In the genomic region with DNA sequence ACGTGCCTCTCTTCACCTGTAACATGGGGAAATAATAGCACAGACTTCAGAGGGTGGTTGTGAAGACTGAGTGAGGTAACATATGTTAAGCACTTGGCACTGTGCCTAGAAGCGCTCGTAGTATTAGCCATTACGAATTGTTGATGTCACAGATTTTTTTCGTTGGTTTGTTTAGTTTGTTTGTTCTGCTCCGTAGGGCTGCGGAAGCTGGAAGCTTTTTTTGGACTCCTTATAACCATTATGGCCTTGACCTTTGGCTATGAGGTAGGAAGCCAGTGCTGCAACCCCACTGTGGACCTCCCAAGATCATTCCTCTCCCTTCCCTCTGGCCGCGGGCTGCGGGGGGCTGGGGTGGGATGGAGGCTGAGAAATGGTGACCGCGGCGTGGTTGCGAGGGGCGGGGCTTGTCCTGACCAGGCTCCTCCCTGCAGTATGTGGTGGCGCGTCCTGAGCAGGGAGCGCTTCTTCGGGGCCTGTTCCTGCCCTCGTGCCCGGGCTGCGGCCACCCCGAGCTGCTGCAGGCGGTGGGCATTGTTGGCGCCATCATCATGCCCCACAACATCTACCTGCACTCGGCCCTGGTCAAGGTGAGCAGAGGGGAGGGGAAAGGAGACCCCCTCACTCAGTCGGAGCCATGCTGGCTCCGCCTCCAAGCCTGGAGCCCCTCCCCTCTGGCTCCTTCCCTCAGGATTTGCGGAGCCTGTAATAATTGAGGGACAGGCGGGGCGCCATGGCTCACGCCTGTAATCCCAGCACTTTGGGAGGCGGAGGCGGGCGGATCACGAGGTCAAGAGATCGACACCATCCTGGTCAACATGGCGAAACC, we compare ENCODE assay signal across 1 cellular context.
TF ChIP-seq lines count a peak whose summit lies in the region.

No MANE protein-coding gene starts in this region.

TF ChIP-seq in HepG2, 621 proteins besides CTCF, POLR2A, EP300 and RAD21 (continued from another document and continues in another):
- TF ChIP-seq HOXA5 (CRISPR knock-in tag; IDR thresholded peaks at IDR 0.05): no peak
- TF ChIP-seq RNF2 (conservative IDR thresholded peaks at IDR 0.05; ENCODE audit: low read depth): no peak
- TF ChIP-seq TCF7 (IDR thresholded peaks at IDR 0.05; ENCODE audit: low read depth): no peak
- TF ChIP-seq, protein P1, sequence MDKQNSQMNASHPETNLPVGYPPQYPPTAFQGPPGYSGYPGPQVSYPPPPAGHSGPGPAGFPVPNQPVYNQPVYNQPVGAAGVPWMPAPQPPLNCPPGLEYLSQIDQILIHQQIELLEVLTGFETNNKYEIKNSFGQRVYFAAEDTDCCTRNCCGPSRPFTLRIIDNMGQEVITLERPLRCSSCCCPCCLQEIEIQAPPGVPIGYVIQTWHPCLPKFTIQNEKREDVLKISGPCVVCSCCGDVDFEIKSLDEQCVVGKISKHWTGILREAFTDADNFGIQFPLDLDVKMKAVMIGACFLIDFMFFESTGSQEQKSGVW (CRISPR knock-in tag; IDR thresholded peaks at IDR 0.05; ENCODE audit: borderline replicate concordance): no peak
- no peak for TF ChIP-seq HOXA9 (CRISPR knock-in tag; IDR thresholded peaks at IDR 0.05; ENCODE audit: borderline replicate concordance)
- TF ChIP-seq JARID2 (CRISPR knock-in tag; IDR thresholded peaks at IDR 0.05; ENCODE audit: insufficient replicate concordance): no peak
- TF ChIP-seq, protein P2, sequence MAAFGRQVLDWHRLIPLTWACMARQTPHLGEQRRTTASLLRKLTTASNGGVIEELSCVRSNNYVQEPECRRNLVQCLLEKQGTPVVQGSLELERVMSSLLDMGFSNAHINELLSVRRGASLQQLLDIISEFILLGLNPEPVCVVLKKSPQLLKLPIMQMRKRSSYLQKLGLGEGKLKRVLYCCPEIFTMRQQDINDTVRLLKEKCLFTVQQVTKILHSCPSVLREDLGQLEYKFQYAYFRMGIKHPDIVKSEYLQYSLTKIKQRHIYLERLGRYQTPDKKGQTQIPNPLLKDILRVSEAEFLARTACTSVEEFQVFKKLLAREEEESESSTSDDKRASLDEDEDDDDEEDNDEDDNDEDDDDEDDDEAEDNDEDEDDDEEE (CRISPR knock-in tag; IDR thresholded peaks at IDR 0.05): no peak
- no peak for TF ChIP-seq SP4 (CRISPR knock-in tag; IDR thresholded peaks at IDR 0.05)
- no peak for TF ChIP-seq ZNF343 (CRISPR knock-in tag; IDR thresholded peaks at IDR 0.05)
- TF ChIP-seq FOXJ3 (CRISPR knock-in tag; IDR thresholded peaks at IDR 0.05; ENCODE audit: borderline replicate concordance): no peak
- no peak for TF ChIP-seq KDM4B (CRISPR knock-in tag; IDR thresholded peaks at IDR 0.05)
- no peak for TF ChIP-seq KDM3A (CRISPR knock-in tag; IDR thresholded peaks at IDR 0.05; ENCODE audit: low read depth)
- TF ChIP-seq RELA (CRISPR knock-in tag; IDR thresholded peaks at IDR 0.05): no peak
- TF ChIP-seq RFX5 (IDR thresholded peaks at IDR 0.05; ENCODE audit: low read depth, low read length): no peak
- TF ChIP-seq IKZF1 (IDR thresholded peaks at IDR 0.05): no peak
- TF ChIP-seq PPARG (CRISPR knock-in tag; conservative IDR thresholded peaks at IDR 0.05): 0 out of 2 replicates have a peak, but pooled peaks have one; percentile 24
- TF ChIP-seq ZNF329 (CRISPR knock-in tag; IDR thresholded peaks at IDR 0.05; ENCODE audit: low read depth): no peak
- TF ChIP-seq ZNF703 (CRISPR knock-in tag; IDR thresholded peaks at IDR 0.05; ENCODE audit: borderline replicate concordance): no peak
- TF ChIP-seq CEBPG (CRISPR knock-in tag; IDR thresholded peaks at IDR 0.05): peak; percentile 37
- no peak for TF ChIP-seq ZNF282 (IDR thresholded peaks at IDR 0.05; ENCODE audit: partially characterized antibody)
- no peak for TF ChIP-seq MED13 (CRISPR knock-in tag; IDR thresholded peaks at IDR 0.05)
- TF ChIP-seq ZNF550 (CRISPR knock-in tag; IDR thresholded peaks at IDR 0.05; ENCODE audit: borderline replicate concordance): no peak
- TF ChIP-seq MED8 (CRISPR knock-in tag; IDR thresholded peaks at IDR 0.05; ENCODE audit: insufficient replicate concordance): no peak
- peak; percentile 11; the same call in 1 of the 2 replicates for TF ChIP-seq ZBTB7B (CRISPR knock-in tag; IDR thresholded peaks at IDR 0.05)
- no peak for TF ChIP-seq PHF20 (CRISPR knock-in tag; IDR thresholded peaks at IDR 0.05)
- TF ChIP-seq ZNF451 (CRISPR knock-in tag; IDR thresholded peaks at IDR 0.05): no peak
- no peak for TF ChIP-seq PAWR (CRISPR knock-in tag; IDR thresholded peaks at IDR 0.05; ENCODE audit: borderline replicate concordance)
- TF ChIP-seq, protein P3, sequence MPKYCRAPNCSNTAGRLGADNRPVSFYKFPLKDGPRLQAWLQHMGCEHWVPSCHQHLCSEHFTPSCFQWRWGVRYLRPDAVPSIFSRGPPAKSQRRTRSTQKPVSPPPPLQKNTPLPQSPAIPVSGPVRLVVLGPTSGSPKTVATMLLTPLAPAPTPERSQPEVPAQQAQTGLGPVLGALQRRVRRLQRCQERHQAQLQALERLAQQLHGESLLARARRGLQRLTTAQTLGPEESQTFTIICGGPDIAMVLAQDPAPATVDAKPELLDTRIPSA (CRISPR knock-in tag; IDR thresholded peaks at IDR 0.05; ENCODE audit: borderline replicate concordance): no peak
- TF ChIP-seq IKZF4 (CRISPR knock-in tag; IDR thresholded peaks at IDR 0.05; ENCODE audit: borderline replicate concordance, low read depth, not compliant biosample characterization): peak; percentile 25
- no peak for TF ChIP-seq ZNF737 (CRISPR knock-in tag; IDR thresholded peaks at IDR 0.05; ENCODE audit: borderline replicate concordance)
- TF ChIP-seq, protein P4, sequence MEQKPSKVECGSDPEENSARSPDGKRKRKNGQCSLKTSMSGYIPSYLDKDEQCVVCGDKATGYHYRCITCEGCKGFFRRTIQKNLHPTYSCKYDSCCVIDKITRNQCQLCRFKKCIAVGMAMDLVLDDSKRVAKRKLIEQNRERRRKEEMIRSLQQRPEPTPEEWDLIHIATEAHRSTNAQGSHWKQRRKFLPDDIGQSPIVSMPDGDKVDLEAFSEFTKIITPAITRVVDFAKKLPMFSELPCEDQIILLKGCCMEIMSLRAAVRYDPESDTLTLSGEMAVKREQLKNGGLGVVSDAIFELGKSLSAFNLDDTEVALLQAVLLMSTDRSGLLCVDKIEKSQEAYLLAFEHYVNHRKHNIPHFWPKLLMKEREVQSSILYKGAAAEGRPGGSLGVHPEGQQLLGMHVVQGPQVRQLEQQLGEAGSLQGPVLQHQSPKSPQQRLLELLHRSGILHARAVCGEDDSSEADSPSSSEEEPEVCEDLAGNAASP (CRISPR knock-in tag; IDR thresholded peaks at IDR 0.05; ENCODE audit: borderline replicate concordance): no peak
- no peak for TF ChIP-seq ZNF766 (CRISPR knock-in tag; IDR thresholded peaks at IDR 0.05; ENCODE audit: borderline replicate concordance)
- TF ChIP-seq GATAD2A (CRISPR knock-in tag; IDR thresholded peaks at IDR 0.05): peak; percentile 68
- TF ChIP-seq, protein P5, sequence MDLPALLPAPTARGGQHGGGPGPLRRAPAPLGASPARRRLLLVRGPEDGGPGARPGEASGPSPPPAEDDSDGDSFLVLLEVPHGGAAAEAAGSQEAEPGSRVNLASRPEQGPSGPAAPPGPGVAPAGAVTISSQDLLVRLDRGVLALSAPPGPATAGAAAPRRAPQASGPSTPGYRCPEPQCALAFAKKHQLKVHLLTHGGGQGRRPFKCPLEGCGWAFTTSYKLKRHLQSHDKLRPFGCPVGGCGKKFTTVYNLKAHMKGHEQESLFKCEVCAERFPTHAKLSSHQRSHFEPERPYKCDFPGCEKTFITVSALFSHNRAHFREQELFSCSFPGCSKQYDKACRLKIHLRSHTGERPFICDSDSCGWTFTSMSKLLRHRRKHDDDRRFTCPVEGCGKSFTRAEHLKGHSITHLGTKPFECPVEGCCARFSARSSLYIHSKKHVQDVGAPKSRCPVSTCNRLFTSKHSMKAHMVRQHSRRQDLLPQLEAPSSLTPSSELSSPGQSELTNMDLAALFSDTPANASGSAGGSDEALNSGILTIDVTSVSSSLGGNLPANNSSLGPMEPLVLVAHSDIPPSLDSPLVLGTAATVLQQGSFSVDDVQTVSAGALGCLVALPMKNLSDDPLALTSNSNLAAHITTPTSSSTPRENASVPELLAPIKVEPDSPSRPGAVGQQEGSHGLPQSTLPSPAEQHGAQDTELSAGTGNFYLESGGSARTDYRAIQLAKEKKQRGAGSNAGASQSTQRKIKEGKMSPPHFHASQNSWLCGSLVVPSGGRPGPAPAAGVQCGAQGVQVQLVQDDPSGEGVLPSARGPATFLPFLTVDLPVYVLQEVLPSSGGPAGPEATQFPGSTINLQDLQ (CRISPR knock-in tag; IDR thresholded peaks at IDR 0.05): no peak
- no peak for TF ChIP-seq CBX5 (CRISPR knock-in tag; IDR thresholded peaks at IDR 0.05; ENCODE audit: borderline replicate concordance)
- TF ChIP-seq, protein P6, sequence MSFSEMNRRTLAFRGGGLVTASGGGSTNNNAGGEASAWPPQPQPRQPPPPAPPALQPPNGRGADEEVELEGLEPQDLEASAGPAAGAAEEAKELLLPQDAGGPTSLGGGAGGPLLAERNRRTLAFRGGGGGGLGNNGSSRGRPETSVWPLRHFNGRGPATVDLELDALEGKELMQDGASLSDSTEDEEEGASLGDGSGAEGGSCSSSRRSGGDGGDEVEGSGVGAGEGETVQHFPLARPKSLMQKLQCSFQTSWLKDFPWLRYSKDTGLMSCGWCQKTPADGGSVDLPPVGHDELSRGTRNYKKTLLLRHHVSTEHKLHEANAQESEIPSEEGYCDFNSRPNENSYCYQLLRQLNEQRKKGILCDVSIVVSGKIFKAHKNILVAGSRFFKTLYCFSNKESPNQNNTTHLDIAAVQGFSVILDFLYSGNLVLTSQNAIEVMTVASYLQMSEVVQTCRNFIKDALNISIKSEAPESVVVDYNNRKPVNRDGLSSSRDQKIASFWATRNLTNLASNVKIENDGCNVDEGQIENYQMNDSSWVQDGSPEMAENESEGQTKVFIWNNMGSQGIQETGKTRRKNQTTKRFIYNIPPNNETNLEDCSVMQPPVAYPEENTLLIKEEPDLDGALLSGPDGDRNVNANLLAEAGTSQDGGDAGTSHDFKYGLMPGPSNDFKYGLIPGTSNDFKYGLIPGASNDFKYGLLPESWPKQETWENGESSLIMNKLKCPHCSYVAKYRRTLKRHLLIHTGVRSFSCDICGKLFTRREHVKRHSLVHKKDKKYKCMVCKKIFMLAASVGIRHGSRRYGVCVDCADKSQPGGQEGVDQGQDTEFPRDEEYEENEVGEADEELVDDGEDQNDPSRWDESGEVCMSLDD (CRISPR knock-in tag; IDR thresholded peaks at IDR 0.05; ENCODE audit: borderline replicate concordance): no peak
- no peak for TF ChIP-seq FIP1L1 (IDR thresholded peaks at IDR 0.05; ENCODE audit: borderline replicate concordance, insufficient read depth, low read depth, low read length)
- TF ChIP-seq, protein P7, sequence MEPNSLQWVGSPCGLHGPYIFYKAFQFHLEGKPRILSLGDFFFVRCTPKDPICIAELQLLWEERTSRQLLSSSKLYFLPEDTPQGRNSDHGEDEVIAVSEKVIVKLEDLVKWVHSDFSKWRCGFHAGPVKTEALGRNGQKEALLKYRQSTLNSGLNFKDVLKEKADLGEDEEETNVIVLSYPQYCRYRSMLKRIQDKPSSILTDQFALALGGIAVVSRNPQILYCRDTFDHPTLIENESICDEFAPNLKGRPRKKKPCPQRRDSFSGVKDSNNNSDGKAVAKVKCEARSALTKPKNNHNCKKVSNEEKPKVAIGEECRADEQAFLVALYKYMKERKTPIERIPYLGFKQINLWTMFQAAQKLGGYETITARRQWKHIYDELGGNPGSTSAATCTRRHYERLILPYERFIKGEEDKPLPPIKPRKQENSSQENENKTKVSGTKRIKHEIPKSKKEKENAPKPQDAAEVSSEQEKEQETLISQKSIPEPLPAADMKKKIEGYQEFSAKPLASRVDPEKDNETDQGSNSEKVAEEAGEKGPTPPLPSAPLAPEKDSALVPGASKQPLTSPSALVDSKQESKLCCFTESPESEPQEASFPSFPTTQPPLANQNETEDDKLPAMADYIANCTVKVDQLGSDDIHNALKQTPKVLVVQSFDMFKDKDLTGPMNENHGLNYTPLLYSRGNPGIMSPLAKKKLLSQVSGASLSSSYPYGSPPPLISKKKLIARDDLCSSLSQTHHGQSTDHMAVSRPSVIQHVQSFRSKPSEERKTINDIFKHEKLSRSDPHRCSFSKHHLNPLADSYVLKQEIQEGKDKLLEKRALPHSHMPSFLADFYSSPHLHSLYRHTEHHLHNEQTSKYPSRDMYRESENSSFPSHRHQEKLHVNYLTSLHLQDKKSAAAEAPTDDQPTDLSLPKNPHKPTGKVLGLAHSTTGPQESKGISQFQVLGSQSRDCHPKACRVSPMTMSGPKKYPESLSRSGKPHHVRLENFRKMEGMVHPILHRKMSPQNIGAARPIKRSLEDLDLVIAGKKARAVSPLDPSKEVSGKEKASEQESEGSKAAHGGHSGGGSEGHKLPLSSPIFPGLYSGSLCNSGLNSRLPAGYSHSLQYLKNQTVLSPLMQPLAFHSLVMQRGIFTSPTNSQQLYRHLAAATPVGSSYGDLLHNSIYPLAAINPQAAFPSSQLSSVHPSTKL (CRISPR knock-in tag; IDR thresholded peaks at IDR 0.05): peak; percentile 77
- TF ChIP-seq MAZ (IDR thresholded peaks at IDR 0.05; ENCODE audit: borderline replicate concordance, low read depth, low read length): no peak
- no peak for TF ChIP-seq MAZ (CRISPR knock-in tag; IDR thresholded peaks at IDR 0.05; ENCODE audit: low read depth)
- TF ChIP-seq, protein P8, sequence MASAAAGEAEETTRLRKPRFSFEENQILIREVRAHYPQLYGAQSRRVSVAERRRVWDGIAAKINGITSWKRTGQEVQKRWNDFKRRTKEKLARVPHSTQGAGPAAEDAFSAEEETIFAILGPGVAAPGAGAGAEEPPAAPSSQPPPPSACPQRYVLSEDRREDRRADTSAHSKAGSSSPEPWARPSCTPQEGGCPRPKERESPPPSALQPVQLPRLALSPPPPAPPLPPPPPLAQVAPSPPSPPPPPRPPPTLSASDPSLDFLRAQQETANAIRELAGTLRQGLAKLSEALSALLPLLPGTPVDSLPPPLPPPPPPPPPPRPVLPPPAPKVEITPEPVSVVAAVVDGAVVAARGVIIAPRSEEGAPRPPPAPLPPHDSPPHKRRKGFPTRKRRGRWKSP (CRISPR knock-in tag; IDR thresholded peaks at IDR 0.05): no peak
- TF ChIP-seq CCDC6 (CRISPR knock-in tag; IDR thresholded peaks at IDR 0.05): no peak
- TF ChIP-seq, protein P9, sequence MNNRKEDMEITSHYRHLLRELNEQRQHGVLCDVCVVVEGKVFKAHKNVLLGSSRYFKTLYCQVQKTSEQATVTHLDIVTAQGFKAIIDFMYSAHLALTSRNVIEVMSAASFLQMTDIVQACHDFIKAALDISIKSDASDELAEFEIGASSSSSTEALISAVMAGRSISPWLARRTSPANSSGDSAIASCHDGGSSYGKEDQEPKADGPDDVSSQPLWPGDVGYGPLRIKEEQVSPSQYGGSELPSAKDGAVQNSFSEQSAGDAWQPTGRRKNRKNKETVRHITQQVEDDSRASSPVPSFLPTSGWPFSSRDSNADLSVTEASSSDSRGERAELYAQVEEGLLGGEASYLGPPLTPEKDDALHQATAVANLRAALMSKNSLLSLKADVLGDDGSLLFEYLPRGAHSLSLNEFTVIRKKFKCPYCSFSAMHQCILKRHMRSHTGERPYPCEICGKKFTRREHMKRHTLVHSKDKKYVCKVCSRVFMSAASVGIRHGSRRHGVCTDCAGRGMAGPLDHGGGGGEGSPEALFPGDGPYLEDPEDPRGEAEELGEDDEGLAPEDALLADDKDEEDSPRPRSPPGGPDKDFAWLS (CRISPR knock-in tag; IDR thresholded peaks at IDR 0.05; ENCODE audit: borderline replicate concordance): no peak
- no peak for TF ChIP-seq SRSF9 (IDR thresholded peaks at IDR 0.05; ENCODE audit: borderline replicate concordance, insufficient read depth, low read depth, low read length, poor library complexity, severe bottlenecking)
- TF ChIP-seq KAT8 (CRISPR knock-in tag; IDR thresholded peaks at IDR 0.05): no peak
